32 cellular contexts compared by ENCODE assay signal in the genomic region with DNA sequence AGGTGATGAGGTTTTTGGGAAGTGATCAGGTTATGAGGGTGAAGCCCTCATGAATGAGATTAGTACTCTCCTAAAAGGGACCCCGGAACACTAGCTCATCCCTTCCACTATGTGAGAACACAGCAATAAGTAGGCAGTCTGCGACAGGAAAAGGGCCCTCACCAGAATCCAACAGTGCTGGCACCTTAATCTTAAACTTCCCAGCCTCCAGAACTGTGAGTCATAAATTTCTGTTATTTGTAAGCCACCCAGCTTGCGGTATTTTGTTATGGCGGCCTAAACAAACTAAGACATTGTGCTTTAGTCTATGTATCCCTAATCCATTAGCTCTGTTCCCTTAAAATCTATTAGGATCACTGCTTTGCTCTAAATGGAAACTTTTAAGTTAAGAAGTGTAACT. TPM values are rescaled to one million over a fixed set of nuclear protein-coding genes. Genes with fewer than 3 reads are reported as not detected.
DNase-seq lines count a peak whose midpoint lies in the region; ATAC-seq and TF ChIP-seq lines count a peak whose summit lies in the region.
"Had no signal": no experiment of that assay in that cellular context is flagged by ENCODE, and none has a peak within 500 bp of the region (broad histone marks: within the 10 kb centered on the region; RNA-seq: fewer than 3 reads in every experiment).

No MANE protein-coding gene starts in this region.

- H3K4me1 ChIP-seq in foreskin keratinocyte = no peaks in the 10 kb centered on the region
- H3K4me1 ChIP-seq: left ventricle myocardium inferior, right lobe of liver, stomach, uterus had no signal

- H3K9me3 Mint-ChIP-seq in activated naive CD4-positive, alpha-beta T cell treated with anti-CD3 and anti-CD28 coated beads, Interleukin-2, amount 50 U/mL, for 72 hours = no peaks in the 10 kb centered on the region
- H3K9me3 Mint-ChIP-seq: activated B cell treated with CpG ODN at 0.5 μM for 24 hours; brain; CD4-positive, alpha-beta memory T cell; H9; mesothelial cell of epicardium; naive thymus-derived CD4-positive, alpha-beta T cell; T-cell had no signal

- peaks cover 18% of the 10 kb centered on the region for H3K36me3 ChIP-seq in brain microvascular endothelial cell (replicated peaks)
- H3K36me3 ChIP-seq: uterus had no signal

- no peak overlapping the region for H3K4me3 ChIP-seq in brain microvascular endothelial cell (ENCODE audit: low read depth, low read length)
- H3K4me3 ChIP-seq in fibroblast of villous mesenchyme (ENCODE audit: low read depth, low read length) = no peak overlapping the region
- H3K4me3 ChIP-seq: left ventricle myocardium inferior, right lobe of liver, stomach, uterus had no signal

- DNase-seq in EH (ENCODE audit: low read depth) (peak; percentile 25), M059J (ENCODE audit: low read depth) (peak; percentile 30), brain microvascular endothelial cell (peak; percentile 36), fibroblast of villous mesenchyme (ENCODE audit: low read depth) (peak; percentile 47), NCI-H748 treated with DMSO at 0.1 percent for 48 hours (lab: John Stamatoyannopoulos, UW) (no peak), foreskin keratinocyte (no peak)
- DNase-seq in activated naive CD4-positive, alpha-beta T cell treated with anti-CD3 and anti-CD28 coated beads, Interleukin-2, amount 50 U/mL, for 72 hours (ENCODE audit: low spot score in 2 of 2) = no peak
- DNase-seq: activated B cell treated with CpG ODN at 0.5 μM for 24 hours; activated CD4-positive, alpha-beta T cell treated with anti-CD3 and anti-CD28 coated beads, Interleukin-2, amount 10 ng/mL, durations not matched to agents 7 days and 5 days; activated gamma-delta T cell; CD4-positive, alpha-beta memory T cell; H9; islet precursor cell; left ventricle myocardium inferior; naive thymus-derived CD4-positive, alpha-beta T cell; NCI-H1436; NCI-H2081; NCI-H446; NCI-H82; right lobe of liver; RPMI8226; stimulated activated CD4-positive, alpha-beta T cell treated with anti-CD3 and anti-CD28 coated beads, Interleukin-12 subunit alpha, Interleukin-12 subunit beta, amount 100 ng/mL, for 4 hours; stimulated activated CD4-positive, alpha-beta T cell treated with anti-CD3 and anti-CD28 coated beads, Interleukin-2, amount 100 ng/mL, for 48 hours; stomach; T-cell; uterus had no signal

- H3K27me3 ChIP-seq in brain microvascular endothelial cell (replicated peaks) = no peaks in the 10 kb centered on the region
- no peaks in the 10 kb centered on the region for H3K27me3 ChIP-seq in foreskin keratinocyte
- H3K27me3 ChIP-seq: right lobe of liver, stomach, uterus had no signal

- no peak overlapping the region for H3K27ac Mint-ChIP-seq in activated naive CD4-positive, alpha-beta T cell treated with anti-CD3 and anti-CD28 coated beads, Interleukin-2, amount 50 U/mL, for 72 hours
- H3K27ac Mint-ChIP-seq: activated B cell treated with CpG ODN at 0.5 μM for 24 hours; activated CD4-positive, alpha-beta T cell treated with anti-CD3 and anti-CD28 coated beads, Interleukin-2, amount 10 ng/mL, durations not matched to agents 7 days and 5 days; B cell; brain; H9; mesothelial cell of epicardium; naive thymus-derived CD4-positive, alpha-beta T cell; T-cell had no signal

- ATAC-seq in GM18519 (IDR thresholded peaks at IDR 0.05; ENCODE audit: low FRiP score, unreplicated experiment) (no peak), foreskin keratinocyte (no peak)
- ATAC-seq in activated naive CD4-positive, alpha-beta T cell treated with anti-CD3 and anti-CD28 coated beads, Interleukin-2, amount 50 U/mL, for 72 hours = no peak
- ATAC-seq: naive thymus-derived CD4-positive, alpha-beta T cell; right lobe of liver; T-cell had no signal

- TF ChIP-seq CTCF in brain microvascular endothelial cell (IDR thresholded peaks at IDR 0.05; ENCODE audit: low read depth, low read length, missing control alignments) = no peak
- TF ChIP-seq CTCF in fibroblast of villous mesenchyme (IDR thresholded peaks at IDR 0.05; ENCODE audit: insufficient read depth, low read depth, low read length) = no peak
- no peak for TF ChIP-seq CTCF in foreskin keratinocyte (conservative IDR thresholded peaks at IDR 0.05)

- H3K27ac ChIP-seq in brain microvascular endothelial cell (no peak overlapping the region), foreskin keratinocyte (no peak overlapping the region)
- H3K27ac ChIP-seq: HL-60, left ventricle myocardium inferior, right lobe of liver, stomach, uterus had no signal

- in situ Hi-C loops in brain microvascular endothelial cell (cut with HindIII; ENCODE audit: low pct_ligation_motif_present, low sequenced_read_pairs) = no loop called here

- H3K36me3 Mint-ChIP-seq in activated naive CD4-positive, alpha-beta T cell treated with anti-CD3 and anti-CD28 coated beads, Interleukin-2, amount 50 U/mL, for 72 hours = peaks cover 6% of the 10 kb centered on the region in 2 donors
- H3K36me3 Mint-ChIP-seq: brain had no signal

RNA-seq across cellular contexts. Expression of gene SLFN12, which starts 8.5 kb away (rescaled TPM):
- total RNA-seq in M059J (2014; rRNA removed; shearing (Covaris generic)) = 39.4 and 39.6 TPM in 2 replicates
- 30.6 and 47.9 TPM in 2 replicates for total RNA-seq in fibroblast of villous mesenchyme
- total RNA-seq in activated naive CD4-positive, alpha-beta T cell treated with anti-CD3 and anti-CD28 coated beads, Interleukin-2, amount 50 U/mL, for 72 hours = 10 to 100 TPM; 11.1 to 12.0 TPM
- 8.4 and 13.1 TPM in 2 replicates for total RNA-seq in foreskin keratinocyte
- 4.6 and 5.4 TPM in 2 replicates for polyA plus RNA-seq in foreskin keratinocyte

RNA-seq across cellular contexts. Expression of gene SLFN13, which starts 24.8 kb away (rescaled TPM):
- 12.4 and 23.2 TPM in 2 replicates for total RNA-seq in M059J (2014; rRNA removed; shearing (Covaris generic))
- total RNA-seq in fibroblast of villous mesenchyme (1.6 and 2.6 TPM in 2 replicates), foreskin keratinocyte (2.8 and 3.7 TPM in 2 replicates)
- total RNA-seq in activated naive CD4-positive, alpha-beta T cell treated with anti-CD3 and anti-CD28 coated beads, Interleukin-2, amount 50 U/mL, for 72 hours = 10 to 100 TPM; 37.9 to 41.2 TPM
- polyA plus RNA-seq in foreskin keratinocyte = 1.1 and 1.3 TPM in 2 replicates
- total RNA-seq: SK-MEL-5 had no signal

RNA-seq across cellular contexts. Expression of gene SLFN11, which starts 50.3 kb away (rescaled TPM):
- 49.2 and 82.0 TPM in 2 replicates for total RNA-seq in M059J (2014; rRNA removed; shearing (Covaris generic))
- total RNA-seq in fibroblast of villous mesenchyme (54.8 and 95.9 TPM in 2 replicates), foreskin keratinocyte (2.4 and 4.7 TPM in 2 replicates)
- total RNA-seq in activated naive CD4-positive, alpha-beta T cell treated with anti-CD3 and anti-CD28 coated beads, Interleukin-2, amount 50 U/mL, for 72 hours = 10 to 100 TPM; 64.6 to 96.7 TPM
- 0.48 and 0.81 TPM in 2 replicates for polyA plus RNA-seq in foreskin keratinocyte
- total RNA-seq: SK-MEL-5 had no signal

Comparison
In these comparisons a context has a peak if more than half of its experiments do, and no peak if none do; other contexts are left out.
1. DNase-seq: peak in EH (single experiment), M059J (single experiment), brain microvascular endothelial cell (single experiment) and fibroblast of villous mesenchyme (single experiment); none in NCI-H748 treated with DMSO at 0.1 percent for 48 hours (single experiment), activated naive CD4-positive, alpha-beta T cell treated with anti-CD3 and anti-CD28 coated beads, Interleukin-2, amount 50 U/mL, for 72 hours (0 of 2) and foreskin keratinocyte (0 of 2).